34 cellular contexts compared by ENCODE assay signal in the genomic region with DNA sequence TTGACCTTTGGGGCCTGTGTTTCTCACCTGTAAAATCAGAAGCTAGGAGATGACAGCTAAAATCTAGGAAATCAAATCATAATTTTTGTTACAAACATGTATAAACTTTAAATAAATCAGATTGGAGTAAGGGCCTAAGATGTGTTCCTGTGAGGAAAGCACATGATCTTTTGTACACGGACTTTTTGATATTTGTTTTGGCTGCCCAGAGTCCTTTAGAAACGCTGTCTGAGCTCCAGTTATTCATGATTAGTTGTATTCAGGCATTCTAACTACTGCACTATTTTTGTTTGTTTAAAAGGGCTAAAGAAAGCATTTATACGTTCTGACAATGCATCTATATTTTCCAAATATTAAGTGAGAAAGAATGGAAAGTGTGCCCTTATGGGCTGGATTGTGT.
"Had no signal": no experiment of that assay in that cellular context is flagged by ENCODE, and none has a peak within 500 bp of the region (broad histone marks: within the 10 kb centered on the region; RNA-seq: fewer than 3 reads in every experiment).

No MANE protein-coding gene starts in this region.

- DNase-seq: Karpas-422, Kasumi-1, MG63, MM.1S, MV-4-11, NCI-H1048, NCI-H1092, NCI-H1092 treated with DMSO at 0.1 percent for 48 hours, NCI-H1105, NCI-H1105 treated with DMSO at 0.1 percent for 48 hours, NCI-H1417, NCI-H1417 treated with DMSO at 0.1 percent for 48 hours, NCI-H1436, NCI-H1436 treated with DMSO at 0.1 percent for 48 hours, NCI-H146, NCI-H1694, NCI-H1694 treated with DMSO at 0.1 percent for 48 hours, NCI-H187, NCI-H187 treated with DMSO at 0.1 percent for 48 hours, NCI-H1930, NCI-H2029, NCI-H2029 treated with DMSO at 0.1 percent for 48 hours, NCI-H2081, NCI-H2081 treated with DMSO at 0.1 percent for 48 hours, NCI-H2107, NCI-H2171, NCI-H2171 treated with DMSO at 0.1 percent for 48 hours, NCI-H2227 treated with DMSO at 0.1 percent for 48 hours, NCI-H226, NCI-H345, NCI-H446, NCI-H446 treated with DMSO at 0.1 percent for 48 hours, NCI-H510A had no signal

- H3K27me3 ChIP-seq: MG63 had no signal

- H3K36me3 ChIP-seq: MG63 had no signal

- H3K9me3 ChIP-seq: MG63 had no signal

- H3K9ac ChIP-seq: KMS-11 had no signal

- H3K4me3 ChIP-seq: MG63 had no signal

- H3K27ac ChIP-seq: KMS-11 had no signal
